In genomic region chrX:38086451-38087215, GRCh38 we compare ENCODE assay signal across 26 cellular contexts.
"Had no signal": no experiment of that assay in that cellular context is flagged by ENCODE, and none has a peak within 500 bp of the region (broad histone marks: within the 10 kb centered on the region; RNA-seq: fewer than 3 reads in every experiment).

No MANE protein-coding gene starts in this region.

- FAIRE-seq: frontal cortex, keratinocyte had no signal

- H3K4me3 Mint-ChIP-seq: memory B cell; mesothelial cell of epicardium; natural killer cell; neural crest cell; stimulated activated effector memory CD8-positive, alpha-beta T cell treated with anti-CD3 and anti-CD28 coated beads, Interleukin-12 subunit alpha, Interleukin-12 subunit beta, amount 100 ng/mL, for 72 hours had no signal

- H3K27me3 ChIP-seq: esophagus squamous epithelium, sigmoid colon, suprapubic skin, thyroid gland, upper lobe of left lung, vagina had no signal

- H3K4me3 ChIP-seq: esophagus squamous epithelium, heart left ventricle, left ventricle myocardium inferior, lower lobe of right lung, right atrium auricular region, sigmoid colon, skin epidermis, suprapubic skin, thyroid gland, upper lobe of left lung, vagina had no signal

- H3K36me3 Mint-ChIP-seq: memory B cell; mesothelial cell of epicardium; natural killer cell; stimulated activated effector memory CD8-positive, alpha-beta T cell treated with anti-CD3 and anti-CD28 coated beads, Interleukin-12 subunit alpha, Interleukin-12 subunit beta, amount 100 ng/mL, for 72 hours had no signal

- H3K4me1 Mint-ChIP-seq: memory B cell; natural killer cell; neural crest cell; stimulated activated effector memory CD8-positive, alpha-beta T cell treated with anti-CD3 and anti-CD28 coated beads, Interleukin-12 subunit alpha, Interleukin-12 subunit beta, amount 100 ng/mL, for 72 hours had no signal

- ATAC-seq: heart left ventricle; left cardiac atrium; lower lobe of right lung; natural killer cell; stimulated activated effector memory CD8-positive, alpha-beta T cell treated with anti-CD3 and anti-CD28 coated beads, Interleukin-12 subunit alpha, Interleukin-12 subunit beta, amount 100 ng/mL, for 72 hours; stimulated activated naive CD8-positive, alpha-beta T cell treated with anti-CD3 and anti-CD28 coated beads, Interleukin-15, Interleukin-2, amounts not matched to agents 100 U/mL and 50 U/mL, for 24 hours had no signal

- H3K27ac Mint-ChIP-seq: memory B cell; mesothelial cell of epicardium; natural killer cell; stimulated activated effector memory CD8-positive, alpha-beta T cell treated with anti-CD3 and anti-CD28 coated beads, Interleukin-12 subunit alpha, Interleukin-12 subunit beta, amount 100 ng/mL, for 72 hours had no signal

- DNase-seq: cortex of kidney; effector memory CD4-positive, alpha-beta T cell; esophagus squamous epithelium; heart left ventricle; left cardiac atrium; left ventricle myocardium inferior; lower lobe of right lung; natural killer cell; posterior cingulate gyrus; sigmoid colon; stimulated activated CD4-positive, alpha-beta T cell treated with anti-CD3 and anti-CD28 coated beads, Interleukin-12 subunit alpha, Interleukin-12 subunit beta, amount 100 ng/mL, for 4 hours; stimulated activated CD8-positive, alpha-beta memory T cell treated with anti-CD3 and anti-CD28 coated beads, Interleukin-4, amount 100 ng/mL, for 48 hours; stimulated activated naive CD8-positive, alpha-beta T cell treated with anti-CD3 and anti-CD28 coated beads, Interleukin-15, Interleukin-2, amounts not matched to agents 100 U/mL and 50 U/mL, for 24 hours; thyroid gland; upper lobe of left lung had no signal

- H3K9me3 ChIP-seq: esophagus squamous epithelium, heart left ventricle, left ventricle myocardium inferior, lower lobe of right lung, right atrium auricular region, sigmoid colon, suprapubic skin, thyroid gland, upper lobe of left lung, vagina had no signal

- H3K36me3 ChIP-seq: esophagus squamous epithelium, heart left ventricle, left ventricle myocardium inferior, lower lobe of right lung, right atrium auricular region, sigmoid colon, suprapubic skin, thyroid gland, upper lobe of left lung, vagina had no signal

- H3K9me3 Mint-ChIP-seq: memory B cell; natural killer cell; neural crest cell; stimulated activated effector memory CD8-positive, alpha-beta T cell treated with anti-CD3 and anti-CD28 coated beads, Interleukin-12 subunit alpha, Interleukin-12 subunit beta, amount 100 ng/mL, for 72 hours had no signal

- H3K27ac ChIP-seq: epithelial cell of prostate, heart left ventricle, left ventricle myocardium inferior, lower lobe of right lung, right atrium auricular region, sigmoid colon, skin epidermis, suprapubic skin, thyroid gland, upper lobe of left lung, vagina had no signal

- H3K4me1 ChIP-seq: heart left ventricle, left ventricle myocardium inferior, lower lobe of right lung, right atrium auricular region, sigmoid colon, suprapubic skin, thyroid gland, upper lobe of left lung, vagina had no signal
